26 cellular contexts compared by ENCODE assay signal in genomic region chr7:155710035-155710434, GRCh38.
"Had no signal": no experiment of that assay in that cellular context is flagged by ENCODE, and none has a peak within 500 bp of the region (broad histone marks: within the 10 kb centered on the region; RNA-seq: fewer than 3 reads in every experiment).

No MANE protein-coding gene starts in this region.

- H3K4me3 ChIP-seq: heart left ventricle, ovary, suprapubic skin, tibial artery, upper lobe of right lung had no signal

- H3K36me3 ChIP-seq: ovary had no signal

- H3K27ac Mint-ChIP-seq: activated naive CD4-positive, alpha-beta T cell treated with anti-CD3 and anti-CD28 coated beads, Interleukin-2, amount 10 ng/mL, durations not matched to agents 7 days and 5 days; activated naive CD8-positive, alpha-beta T cell treated with anti-CD3 and anti-CD28 coated beads, Interleukin-2, amount 10 ng/mL, durations not matched to agents 7 days and 5 days; immature natural killer cell; memory B cell; naive thymus-derived CD4-positive, alpha-beta T cell; progenitor cell of endocrine pancreas; stimulated activated naive B cell treated with anti-CD40 and anti-IgM and Interleukin-4, amounts not matched to agents 10 μg/mL and 1 μg/mL and 100 μg/mL, for 72 hours had no signal

- H3K9me3 Mint-ChIP-seq: activated naive CD4-positive, alpha-beta T cell treated with anti-CD3 and anti-CD28 coated beads, Interleukin-2, amount 10 ng/mL, durations not matched to agents 7 days and 5 days; activated naive CD8-positive, alpha-beta T cell treated with anti-CD3 and anti-CD28 coated beads, Interleukin-2, amount 10 ng/mL, durations not matched to agents 7 days and 5 days; immature natural killer cell; memory B cell; naive thymus-derived CD4-positive, alpha-beta T cell; stimulated activated naive B cell treated with anti-CD40 and anti-IgM and Interleukin-4, amounts not matched to agents 10 μg/mL and 1 μg/mL and 100 μg/mL, for 72 hours had no signal

- H3K27ac ChIP-seq: foreskin keratinocyte, heart left ventricle, ovary, suprapubic skin, tibial artery, upper lobe of right lung had no signal

- H3K9me3 ChIP-seq: heart left ventricle, ovary, suprapubic skin, tibial artery, upper lobe of right lung had no signal

- H3K4me3 Mint-ChIP-seq: activated naive CD4-positive, alpha-beta T cell treated with anti-CD3 and anti-CD28 coated beads, Interleukin-2, amount 10 ng/mL, durations not matched to agents 7 days and 5 days; activated naive CD8-positive, alpha-beta T cell treated with anti-CD3 and anti-CD28 coated beads, Interleukin-2, amount 10 ng/mL, durations not matched to agents 7 days and 5 days; immature natural killer cell; memory B cell; naive thymus-derived CD4-positive, alpha-beta T cell; stimulated activated naive B cell treated with anti-CD40 and anti-IgM and Interleukin-4, amounts not matched to agents 10 μg/mL and 1 μg/mL and 100 μg/mL, for 72 hours had no signal

- ATAC-seq: activated CD4-positive, CD25-positive, alpha-beta regulatory T cell treated with anti-CD3 and anti-CD28 coated beads, Interleukin-2, amount 50 U/mL, for 24 hours; esophagus mucosa; foreskin keratinocyte; heart left ventricle; left colon; naive thymus-derived CD4-positive, alpha-beta T cell; upper lobe of right lung had no signal

- H3K27me3 Mint-ChIP-seq: activated naive CD4-positive, alpha-beta T cell treated with anti-CD3 and anti-CD28 coated beads, Interleukin-2, amount 10 ng/mL, durations not matched to agents 7 days and 5 days; activated naive CD8-positive, alpha-beta T cell treated with anti-CD3 and anti-CD28 coated beads, Interleukin-2, amount 10 ng/mL, durations not matched to agents 7 days and 5 days; memory B cell; naive thymus-derived CD4-positive, alpha-beta T cell; progenitor cell of endocrine pancreas; stimulated activated naive B cell treated with anti-CD40 and anti-IgM and Interleukin-4, amounts not matched to agents 10 μg/mL and 1 μg/mL and 100 μg/mL, for 72 hours had no signal

- H3K27me3 ChIP-seq: foreskin keratinocyte, heart left ventricle, ovary, suprapubic skin, tibial artery, upper lobe of right lung had no signal

- DNase-seq: activated CD4-positive, alpha-beta T cell treated with anti-CD3 and anti-CD28 coated beads for 48 hours; activated CD4-positive, alpha-beta T cell treated with anti-CD3 and anti-CD28 coated beads, Interleukin-2, amount 50 U/mL, for 48 hours; activated CD8-positive, alpha-beta memory T cell treated with anti-CD3 and anti-CD28 coated beads for 24 hours; activated effector memory CD4-positive, alpha-beta T cell treated with anti-CD3 and anti-CD28 coated beads, Interleukin-2, amount 50 U/mL, for 16 hours; activated naive CD4-positive, alpha-beta T cell treated with anti-CD3 and anti-CD28 coated beads, Interleukin-2, amount 10 ng/mL, durations not matched to agents 7 days and 5 days; activated naive CD8-positive, alpha-beta T cell treated with anti-CD3 and anti-CD28 coated beads, Interleukin-2, amount 10 ng/mL, durations not matched to agents 7 days and 5 days; caudate nucleus; foreskin keratinocyte; heart left ventricle; hypothalamus; immature natural killer cell; kidney; left colon; midbrain; naive thymus-derived CD4-positive, alpha-beta T cell; ovary; stimulated activated CD4-positive, alpha-beta T cell treated with anti-CD3 and anti-CD28 coated beads, Interleukin-15, amount 100 ng/mL, for 24 hours; stimulated activated CD4-positive, alpha-beta T cell treated with anti-CD3 and anti-CD28 coated beads, Interleukin-2, amount 100 ng/mL, for 24 hours; stimulated activated naive B cell treated with anti-CD40 and anti-IgM and Interleukin-4, amounts not matched to agents 10 μg/mL and 1 μg/mL and 100 μg/mL, for 72 hours; tibial artery; upper lobe of right lung had no signal

- H3K4me1 ChIP-seq: foreskin keratinocyte, suprapubic skin, tibial artery, upper lobe of right lung had no signal
